ENCODE assay signal across 8 cellular contexts in genomic region chr10:86757110-86757790, GRCh38. TPM values are rescaled to one million over a fixed set of nuclear protein-coding genes. Genes with fewer than 3 reads are reported as not detected.
DNase-seq lines count a peak whose midpoint lies in the region; ATAC-seq, FAIRE-seq and TF ChIP-seq lines count a peak whose summit lies in the region.

No MANE protein-coding gene starts in this region.

- FAIRE-seq in GM12878 (lab: Jason Lieb, UNC) = peak; percentile 57

- H3K4me1 ChIP-seq in GM12878 (ENCODE audit: control insufficient read depth, insufficient read depth, low read length) (peaks cover 19% of the 10 kb centered on the region), spleen (peaks cover 8 to 58% (median 32%) of the 10 kb centered on the region in 6 donors)

- TF ChIP-seq EP300 in GM12878 (IDR thresholded peaks at IDR 0.05; ENCODE audit: borderline replicate concordance in 1 of 2, control insufficient read depth in 1 of 2, low read depth in 2 of 2, low read length in 2 of 2) = no peak

- H3K4me2 ChIP-seq in GM12878 (ENCODE audit: control insufficient read depth, insufficient read depth) = peak overlapping the region; percentile 81

- H3K9ac ChIP-seq in GM12878 (ENCODE audit: control insufficient read depth, insufficient read depth, low read length) = peak overlapping the region; percentile 77

- peak overlapping the region; percentile 93 for H3K4me3 Mint-ChIP-seq in HFFc6

- in situ Hi-C loops in Caki2 (cut with HindIII; ENCODE audit: low pct_unique_long_range_greater_than_20kb, low sequenced_read_pairs) (no loop called here), GM12878 (cut with MboI) (no loop called here)

- peaks cover 8% of the 10 kb centered on the region; the same call in 1 of the 2 replicates for H3K36me3 Mint-ChIP-seq in HFFc6 (ENCODE audit: low read depth)

- TF ChIP-seq POLR2A in GM12878 (IDR thresholded peaks at IDR 0.05; ENCODE audit: low read depth, low read length) (no peak), spleen (IDR thresholded peaks at IDR 0.05) (no peak)

- H3K4me1 Mint-ChIP-seq in HFFc6 (ENCODE audit: low read depth) = peaks cover 61% of the 10 kb centered on the region

- peaks cover 59% of the 10 kb centered on the region for H3K79me2 ChIP-seq in GM12878 (ENCODE audit: control insufficient read depth, insufficient read depth, low read length)

- no peaks in the 10 kb centered on the region for H3K36me3 ChIP-seq in GM12878 (ENCODE audit: control insufficient read depth in 2 of 2, insufficient read depth in 2 of 2, low read length in 1 of 2)
- no peaks in the 10 kb centered on the region for H3K36me3 ChIP-seq in spleen

- H3K27me3 ChIP-seq in GM12878 (replicated peaks in 1 of 2; ENCODE audit: control insufficient read depth in 2 of 2, insufficient read depth in 2 of 2, low read length in 1 of 2) = no peaks in the 10 kb centered on the region
- H3K27me3 ChIP-seq in spleen (replicated peaks in 1 of 7) = peaks cover 0 to 94% (median 39%) of the 10 kb centered on the region in 7 donors

- peak overlapping the region; percentile 80 for H3K27ac Mint-ChIP-seq in HFFc6

- TF ChIP-seq CTCF in HFFc6 (IDR thresholded peaks at IDR 0.05) (peak; percentile 69), GM12878 (IDR thresholded peaks at IDR 0.05 in 2 of 3, conservative IDR thresholded peaks at IDR 0.05 in 1 of 3; ENCODE audit: control insufficient read depth in 2 of 3, extremely low read depth in 1 of 3, insufficient read depth in 1 of 3, low read depth in 3 of 3, low read length in 3 of 3) (no peak), spleen (IDR thresholded peaks at IDR 0.05 in 8 of 11, conservative IDR thresholded peaks at IDR 0.05 in 3 of 11) (peak in 1 of 11 experiments; percentile 10)

- DNase-seq in Caki2 (ENCODE audit: low read depth) (peak; percentile 65), HFFc6 (peak; percentile 58), RPMI7951 (ENCODE audit: low read depth) (peak; percentile 59), GM12878 (ENCODE audit: low read depth, low spot score) (no peak), iris pigment epithelial cell (ENCODE audit: low read depth) (peak; percentile 48), spleen (peak; percentile 83), KG1 (lab: John Stamatoyannopoulos, UW) (no peak)

- H3K27ac ChIP-seq in GM12878 (ENCODE audit: control insufficient read depth, insufficient read depth) = peak overlapping the region; percentile 68
- peak overlapping the region in 7 of 8 donors; percentile 69 to 86 (median 84) for H3K27ac ChIP-seq in spleen

- POLR2A ChIA-PET in GM12878 (lab: Charles Lee) = interaction anchor here (0.7 to 3.3 kb wide), 5 partner anchors 21 to 77 kb away, joined by 3 to 13 read pairs (median 3); no protein-coding TSS in a partner anchor

- no TSS peak for BruUV-seq in GM12878 (replicated peaks; lab: Mats Ljungman, UMichigan)

- intact Hi-C loops in GM12878 (cut with micrococcal nuclease; ENCODE audit: unreplicated experiment) = loop anchor here (2.0 kb wide), 1 partner anchor 46 kb away; no protein-coding TSS in a partner anchor
- intact Hi-C loops in spleen (cut with DNase I; ENCODE audit: low total_unique reads) = no loop called here

- CTCF ChIA-PET in GM12878 (lab: Yijun Ruan, JAX) = interaction anchor here (0.9 to 1.5 kb wide), 5 partner anchors 11 to 113 kb away, joined by 3 to 7 read pairs (median 3); no protein-coding TSS in a partner anchor

- H3K4me3 ChIP-seq in GM12878 (peak overlapping the region; percentile 79), spleen (peak overlapping the region; percentile 47 to 92 (median 70))

- WGBS in GM12878 (ENCODE audit: insufficient coverage, insufficient replicate concordance, low lambda C conversion rate, missing lambda C conversion rate) = 11% methylated on average over 39 of the region's 42 CpGs
- 3 to 9% (median 4%) methylated on average over 21 to 42 of the region's 42 CpGs for WGBS in spleen, 5 donors

- SMC1A ChIA-PET in GM12878 (lab: Charles Lee; ENCODE audit: uncharacterized antibody, unreplicated experiment) = interaction anchor here (1.1 to 2.6 kb wide), 7 partner anchors 13 to 141 kb away, joined by 3 to 11 read pairs (median 8); no protein-coding TSS in a partner anchor

- no peaks in the 10 kb centered on the region for H3K9me3 ChIP-seq in GM12878 (replicated peaks; ENCODE audit: control insufficient read depth, insufficient read depth, low read length)
- H3K9me3 ChIP-seq in spleen = no peaks in the 10 kb centered on the region

- no peaks in the 10 kb centered on the region; the same call in 1 of the 2 replicates for H3K27me3 Mint-ChIP-seq in HFFc6 (ENCODE audit: insufficient read depth)

- RAD21 ChIA-PET in GM12878 (lab: Charles Lee; ENCODE audit: unreplicated experiment) = interaction anchor here (1.1 to 2.6 kb wide), 5 partner anchors 38 to 132 kb away, joined by 3 to 16 read pairs (median 5); no protein-coding TSS in a partner anchor

- no peaks in the 10 kb centered on the region for H4K20me1 ChIP-seq in GM12878 (ENCODE audit: control insufficient read depth, insufficient read depth)

- H2AFZ ChIP-seq in GM12878 (ENCODE audit: control insufficient read depth, low read depth, low read length) = peak overlapping the region; percentile 64

- TF ChIP-seq RAD21 in GM12878 (IDR thresholded peaks at IDR 0.05; ENCODE audit: insufficient read depth, low read depth, low read length) = no peak

- ATAC-seq in GM12878 (no peak), HG03571 (IDR thresholded peaks at IDR 0.05; ENCODE audit: unreplicated experiment) (no peak)

- H3K9me3 Mint-ChIP-seq in HFFc6 = no peaks in the 10 kb centered on the region

TF ChIP-seq in GM12878, 131 proteins besides CTCF, POLR2A, EP300 and RAD21 (continues in another document):
- TF ChIP-seq NR2F1 (conservative IDR thresholded peaks at IDR 0.05) = 0 out of 2 replicates have a peak, but pooled peaks have one; percentile 1
- TF ChIP-seq RUNX3 (IDR thresholded peaks at IDR 0.05; ENCODE audit: low read length) = 0 out of 2 replicates have a peak, but pooled peaks have one; percentile 22
- no peak for TF ChIP-seq PML (IDR thresholded peaks at IDR 0.05; ENCODE audit: low read length)
- 0 out of 2 replicates have a peak, but pooled peaks have one; percentile 40 for TF ChIP-seq MLLT1 (IDR thresholded peaks at IDR 0.05)
- TF ChIP-seq NKRF (conservative IDR thresholded peaks at IDR 0.05) = 0 out of 2 replicates have a peak, but pooled peaks have one; percentile 3
- TF ChIP-seq IKZF1 (conservative IDR thresholded peaks at IDR 0.05) = peak; percentile 39
- TF ChIP-seq TCF3 (IDR thresholded peaks at IDR 0.05; ENCODE audit: borderline replicate concordance, insufficient read depth, low read depth, low read length) = no peak
- 0 out of 2 replicates have a peak, but pooled peaks have one; percentile 48 for TF ChIP-seq ASH2L (IDR thresholded peaks at IDR 0.05; ENCODE audit: borderline replicate concordance, low read depth)
- 0 out of 2 replicates have a peak, but pooled peaks have one; percentile 11 for TF ChIP-seq FOXM1 (IDR thresholded peaks at IDR 0.05; ENCODE audit: low read depth, low read length)

RNA-seq across cellular contexts. Expression of gene BMPR1A, which starts 0.8 kb away (rescaled TPM):
- 23.7 and 24.6 TPM in 2 replicates for total RNA-seq in Caki2 (2014; rRNA removed; shearing (Covaris generic); ENCODE audit: low replicate concordance)
- 10 to 100 TPM; 41.9 to 50.5 (median 46.6) TPM for total RNA-seq in HFFc6 (2021; fragmentation: NEBNext Ultra II Directional; extraction: Animal tissue kit (Norgen Biotek cat#: 25700))
- 23.5 and 30.3 TPM in 2 replicates for total RNA-seq in RPMI7951 (2014; rRNA removed; shearing (Covaris generic))
- 60.5 and 62.3 TPM in 2 replicates for total RNA-seq in GM12878 (2013; cell fraction: nucleolus; rRNA removed)
- 17.0 and 23.3 TPM in 2 replicates for total RNA-seq in GM12878 (2014; rRNA removed)
- total RNA-seq in GM12878 (2014; rRNA removed; fragmentation: Illumina TruSeq; extraction: Trizol) = 18.8 and 19.2 TPM in 2 replicates
- 22.7 and 23.6 TPM in 2 replicates for total RNA-seq in GM12878 (2021)
- polyA plus RNA-seq in GM12878 (2011; ENCODE audit: low read depth) = 4.5 TPM
- polyA plus RNA-seq in GM12878 (2011; rRNA removed) = 19.3 and 25.6 TPM in 2 replicates
- polyA plus RNA-seq in GM12878 (2011; cell fraction: cytosol; rRNA removed) = 7.9 and 9.1 TPM in 2 replicates
- 9.0 and 10.5 TPM in 2 replicates for polyA plus RNA-seq in GM12878 (2011; cell fraction: nucleus; rRNA removed)
- 5.7 and 8.1 TPM in 2 replicates for polyA plus RNA-seq in GM12878 (2012)
- polyA plus RNA-seq in GM12878 (2014; fragmentation: Illumina TruSeq; extraction: Trizol) = 16.1 and 16.2 TPM in 2 replicates
- 1 to 10 TPM; 2.3 to 2.4 TPM for polyA plus RNA-seq in GM12878 (2014; fragmentation: Nextera tagmentation; extraction: Ambion mirVana)
- 9.8 and 10.0 TPM in 2 replicates for polyA plus RNA-seq in GM12878 (2014; rRNA removed)
- polyA plus RNA-seq in GM12878 (2016; fragmentation: Nextera tagmentation; extraction: Ambion mirVana) = 1 to 10 TPM; 9.5 to 9.8 TPM
- polyA minus RNA-seq in GM12878 (2011; rRNA and poly(A)+ RNA removed) = 34.9 and 49.1 TPM in 2 replicates
- polyA minus RNA-seq in GM12878 (2011; cell fraction: cytosol; rRNA and poly(A)+ RNA removed) = 11.1 and 16.6 TPM in 2 replicates
- 10.6 and 14.1 TPM in 2 replicates for polyA minus RNA-seq in GM12878 (2011; cell fraction: nucleus; rRNA and poly(A)+ RNA removed)
- 10 to 100 TPM in 5 of 7 donors, 1 to 10 TPM in 2; 8.3 to 17.9 (median 12.4) TPM for total RNA-seq in spleen
- polyA plus RNA-seq in spleen = 1 to 10 TPM; 1.3 to 2.6 (median 1.8) TPM

Comparison
In these comparisons a context has a peak if more than half of its experiments do, and no peak if none do; other contexts are left out.
1. DNase-seq: peak in Caki2 (single experiment), HFFc6 (single experiment), RPMI7951 (single experiment), iris pigment epithelial cell (single experiment) and spleen (single experiment); none in GM12878 (single experiment) and KG1 (single experiment).